In genomic region chr13:112689498-112690241, GRCh38 we compare ENCODE assay signal across 8 cellular contexts. TPM values are rescaled to one million over a fixed set of nuclear protein-coding genes. Genes with fewer than 3 reads are reported as not detected.
A peak's percentile ranks its signal among the peaks of the same experiment; 100 is the strongest.
DNase-seq lines count a peak whose midpoint lies in the region; ATAC-seq, FAIRE-seq and TF ChIP-seq lines count a peak whose summit lies in the region.

Gene ATP11A, plus strand, starts transcription at chr13:112690038. Its CDS starts 379 bp downstream, at chr13:112690417.

- TF ChIP-seq CTCF in D721Med (IDR thresholded peaks at IDR 0.05; ENCODE audit: insufficient read depth, missing control alignments): no peak
- peak in 2 of 3 experiments; percentile 6 to 7 for TF ChIP-seq CTCF in esophagus muscularis mucosa (IDR thresholded peaks at IDR 0.05)

- H3K4me3 Mint-ChIP-seq in activated T-cell treated with anti-CD3 and anti-CD28 coated beads, Interleukin-2, amount 50 U/mL, for 72 hours: peak within 1 kb of the TSS; percentile 87 to 99

- H3K9me3 Mint-ChIP-seq in activated T-cell treated with anti-CD3 and anti-CD28 coated beads, Interleukin-2, amount 50 U/mL, for 72 hours: no peaks in the 10 kb centered on the region

- TF ChIP-seq POLR2A in esophagus muscularis mucosa (IDR thresholded peaks at IDR 0.05; ENCODE audit: low read depth): peak; percentile 38

- no peaks in the 10 kb centered on the region for H3K27me3 Mint-ChIP-seq in activated T-cell treated with anti-CD3 and anti-CD28 coated beads, Interleukin-2, amount 50 U/mL, for 72 hours (ENCODE audit: low read depth)

- H3K4me1 Mint-ChIP-seq in activated T-cell treated with anti-CD3 and anti-CD28 coated beads, Interleukin-2, amount 50 U/mL, for 72 hours (ENCODE audit: low read depth): peaks cover 47% of the 10 kb centered on the region

- no CpG with 5 or more reads among the region's 86 CpGs for WGBS in esophagus muscularis mucosa

- H3K27ac Mint-ChIP-seq in activated T-cell treated with anti-CD3 and anti-CD28 coated beads, Interleukin-2, amount 50 U/mL, for 72 hours: peak within 1 kb of the TSS; percentile 93

- DNase-seq in D721Med (ENCODE audit: insufficient read length, low spot score) (peak; percentile 93), RCC 7860 (ENCODE audit: low spot score) (peak; percentile 67), esophagus muscularis mucosa (ENCODE audit: extremely low spot score) (no peak), myocyte (ENCODE audit: low read depth) (peak; percentile 94)
- DNase-seq in activated T-cell treated with anti-CD3 and anti-CD28 coated beads, Interleukin-2, amount 50 U/mL, for 72 hours: peak; percentile 86 to 88
- DNase-seq in stimulated activated CD8-positive, alpha-beta memory T cell treated with anti-CD3 and anti-CD28 coated beads, Interleukin-7, amount 100 ng/mL, for 24 hours (ENCODE audit: low read depth): peak; percentile 59

- H3K9me3 ChIP-seq in HUES48 (ENCODE audit: control insufficient read depth, insufficient read depth, low read length) (no peaks in the 10 kb centered on the region), esophagus muscularis mucosa (no peaks in the 10 kb centered on the region)

- H3K36me3 Mint-ChIP-seq in activated T-cell treated with anti-CD3 and anti-CD28 coated beads, Interleukin-2, amount 50 U/mL, for 72 hours (ENCODE audit: insufficient read depth in 2 of 2): no peaks in the 10 kb centered on the region

- H3K27ac ChIP-seq in HUES48 (ENCODE audit: low read depth, low read length) (peak within 1 kb of the TSS; percentile 66), esophagus muscularis mucosa (replicated peaks in 1 of 4) (peak within 1 kb of the TSS; percentile 89 to 96 (median 92))

- ATAC-seq in GM21390 (IDR thresholded peaks at IDR 0.05; ENCODE audit: unreplicated experiment): peak; percentile 73
- ATAC-seq in activated T-cell treated with anti-CD3 and anti-CD28 coated beads, Interleukin-2, amount 50 U/mL, for 72 hours (replicated peaks in 1 of 2): peak; percentile 89 to 90

- intact Hi-C loops in esophagus muscularis mucosa (cut with DNase I): loop anchor here (5.0 kb wide), 1 partner anchor 78 kb away; no protein-coding TSS in a partner anchor

- H3K36me3 ChIP-seq in HUES48 (ENCODE audit: control insufficient read depth, insufficient read depth, low read length) (no peaks in the 10 kb centered on the region), esophagus muscularis mucosa (no peaks in the 10 kb centered on the region)

- no peak for FAIRE-seq in D721Med (lab: Jason Lieb, UNC)
- no peak for FAIRE-seq in RCC 7860 (lab: Jason Lieb, UNC)

- peak within 1 kb of the TSS; percentile 58 for H3K9ac ChIP-seq in HUES48 (ENCODE audit: low read depth, low read length)

- H3K27me3 ChIP-seq in HUES48 (ENCODE audit: control insufficient read depth, insufficient read depth, low read length) (peaks cover 6% of the 10 kb centered on the region; the same call in 1 of the 2 replicates), esophagus muscularis mucosa (no peaks in the 10 kb centered on the region)

- peak within 1 kb of the TSS; percentile 81 for H3K4me3 ChIP-seq in HUES48 (ENCODE audit: low read depth, low read length)
- peak within 1 kb of the TSS; percentile 87 to 98 (median 92) for H3K4me3 ChIP-seq in esophagus muscularis mucosa

- H3K4me1 ChIP-seq in HUES48 (ENCODE audit: control insufficient read depth, insufficient read depth, low read length) (peaks cover 29% of the 10 kb centered on the region), esophagus muscularis mucosa (peaks cover 39 to 50% (median 46%) of the 10 kb centered on the region in 4 donors)

- TF ChIP-seq EP300 in esophagus muscularis mucosa (IDR thresholded peaks at IDR 0.05): no peak

RNA-seq across cellular contexts. Expression of gene ATP11A, which starts in this region (rescaled TPM):
- total RNA-seq in activated T-cell treated with anti-CD3 and anti-CD28 coated beads, Interleukin-2, amount 50 U/mL, for 72 hours: 10 to 100 TPM; 33.8 to 41.0 TPM
- total RNA-seq in esophagus muscularis mucosa (10 to 100 TPM; 11.2 to 27.8 (median 14.3) TPM), myocyte (8.0 and 9.9 TPM in 2 replicates)
- polyA plus RNA-seq in myocyte (2012): 11.2 TPM
